Comparison of ENCODE assay signal across 16 cellular contexts in the genomic region with DNA sequence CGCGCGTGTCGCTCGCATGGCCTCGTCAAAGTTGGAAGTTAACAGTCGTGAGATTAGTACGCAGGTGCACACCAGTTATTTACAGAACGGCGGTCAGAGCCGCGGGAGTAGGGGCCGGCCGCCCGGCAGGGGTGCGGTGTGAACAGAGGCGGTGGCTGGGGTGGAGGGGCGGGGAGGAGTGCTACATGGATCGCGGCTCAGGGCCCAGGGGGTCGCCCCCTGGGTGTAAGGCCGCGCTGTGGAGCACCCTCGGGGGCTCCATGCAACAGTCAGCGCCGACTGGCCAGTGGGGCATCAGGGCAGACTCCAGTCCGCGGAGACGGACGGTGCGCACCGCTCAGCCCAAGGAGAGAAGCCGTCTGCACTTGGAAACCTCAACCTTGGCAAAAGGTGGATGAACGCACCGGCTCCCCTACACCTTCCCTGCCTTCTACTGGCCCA.
"Had no signal": no experiment of that assay in that cellular context is flagged by ENCODE, and none has a peak within 500 bp of the region (broad histone marks: within the 10 kb centered on the region; RNA-seq: fewer than 3 reads in every experiment).

No MANE protein-coding gene starts in this region.

- H3K9me3 ChIP-seq: adrenal gland had no signal

- H3K4me1 Mint-ChIP-seq: activated B cell treated with CpG ODN at 0.5 μM for 24 hours; activated CD4-positive, alpha-beta T cell treated with anti-CD3 and anti-CD28 coated beads, Interleukin-2, amount 10 ng/mL, durations not matched to agents 24 days and 14 days; activated naive CD4-positive, alpha-beta T cell treated with anti-CD3 and anti-CD28 coated beads, Interleukin-2, amount 50 U/mL, for 24 hours; activated T-helper 17 cell treated with anti-CD3 and anti-CD28 coated beads, Interleukin-2, amount 50 U/mL, for 72 hours; naive thymus-derived CD4-positive, alpha-beta T cell had no signal

- H3K27me3 Mint-ChIP-seq: activated B cell treated with CpG ODN at 0.5 μM for 24 hours; activated CD4-positive, alpha-beta T cell treated with anti-CD3 and anti-CD28 coated beads, Interleukin-2, amount 10 ng/mL, durations not matched to agents 24 days and 14 days; activated naive CD4-positive, alpha-beta T cell treated with anti-CD3 and anti-CD28 coated beads, Interleukin-2, amount 50 U/mL, for 24 hours; activated T-helper 17 cell treated with anti-CD3 and anti-CD28 coated beads, Interleukin-2, amount 50 U/mL, for 72 hours had no signal

- H3K4me3 ChIP-seq: adrenal gland, cardiac muscle cell, mucosa of descending colon, SJSA1, upper lobe of left lung had no signal

- H3K27me3 ChIP-seq: adrenal gland, cardiac muscle cell, SJSA1, upper lobe of left lung had no signal

- DNase-seq: activated B cell treated with CpG ODN at 0.5 μM for 24 hours; activated CD4-positive, alpha-beta T cell treated with anti-CD3 and anti-CD28 coated beads, Interleukin-2, amount 10 ng/mL, durations not matched to agents 24 days and 14 days; effector CD4-positive, alpha-beta T cell; foreskin fibroblast; mucosa of descending colon; stimulated activated CD4-positive, alpha-beta T cell treated with anti-CD3 and anti-CD28 coated beads, Interleukin-15, amount 100 ng/mL, for 24 hours; stimulated activated CD4-positive, alpha-beta T cell treated with anti-CD3 and anti-CD28 coated beads, Interleukin-4, amount 100 ng/mL, for 24 hours; stimulated activated naive CD4-positive, alpha-beta T cell; SW 1271 had no signal

- ATAC-seq: activated T-helper 17 cell treated with anti-CD3 and anti-CD28 coated beads, Interleukin-2, amount 50 U/mL, for 72 hours; mucosa of descending colon; naive thymus-derived CD4-positive, alpha-beta T cell had no signal

- H3K4me1 ChIP-seq: adrenal gland, SJSA1, upper lobe of left lung had no signal

- H3K36me3 ChIP-seq: cardiac muscle cell, SJSA1 had no signal

- H3K9me3 Mint-ChIP-seq: activated B cell treated with CpG ODN at 0.5 μM for 24 hours; activated naive CD4-positive, alpha-beta T cell treated with anti-CD3 and anti-CD28 coated beads, Interleukin-2, amount 50 U/mL, for 24 hours; activated T-helper 17 cell treated with anti-CD3 and anti-CD28 coated beads, Interleukin-2, amount 50 U/mL, for 72 hours had no signal

- H3K36me3 Mint-ChIP-seq: activated naive CD4-positive, alpha-beta T cell treated with anti-CD3 and anti-CD28 coated beads, Interleukin-2, amount 50 U/mL, for 24 hours had no signal

- H3K27ac Mint-ChIP-seq: activated B cell treated with CpG ODN at 0.5 μM for 24 hours; activated CD4-positive, alpha-beta T cell treated with anti-CD3 and anti-CD28 coated beads, Interleukin-2, amount 10 ng/mL, durations not matched to agents 24 days and 14 days; activated naive CD4-positive, alpha-beta T cell treated with anti-CD3 and anti-CD28 coated beads, Interleukin-2, amount 50 U/mL, for 24 hours; activated T-helper 17 cell treated with anti-CD3 and anti-CD28 coated beads, Interleukin-2, amount 50 U/mL, for 72 hours had no signal

- H3K4me3 Mint-ChIP-seq: activated B cell treated with CpG ODN at 0.5 μM for 24 hours; activated CD4-positive, alpha-beta T cell treated with anti-CD3 and anti-CD28 coated beads, Interleukin-2, amount 10 ng/mL, durations not matched to agents 24 days and 14 days; activated naive CD4-positive, alpha-beta T cell treated with anti-CD3 and anti-CD28 coated beads, Interleukin-2, amount 50 U/mL, for 24 hours; activated T-helper 17 cell treated with anti-CD3 and anti-CD28 coated beads, Interleukin-2, amount 50 U/mL, for 72 hours; naive thymus-derived CD4-positive, alpha-beta T cell had no signal

- H3K27ac ChIP-seq: adrenal gland, cardiac muscle cell, SJSA1, upper lobe of left lung had no signal
